Comparison of ENCODE assay signal across 9 cellular contexts in genomic region chr10:74418285-74418872, GRCh38.
DNase-seq lines count a peak whose midpoint lies in the region; ATAC-seq, FAIRE-seq and TF ChIP-seq lines count a peak whose summit lies in the region.
"Had no signal": no experiment of that assay in that cellular context is flagged by ENCODE, and none has a peak within 500 bp of the region (broad histone marks: within the 10 kb centered on the region; RNA-seq: fewer than 3 reads in every experiment).

No MANE protein-coding gene starts in this region.

- H3K36me3 ChIP-seq in A673 (ENCODE audit: insufficient read depth, low read length, poor library complexity, severe bottlenecking) (no peaks in the 10 kb centered on the region), SK-N-MC (ENCODE audit: insufficient read depth, low read length) (no peaks in the 10 kb centered on the region)

- POLR2A ChIA-PET in A673 (lab: Charles Lee; ENCODE audit: low non-redundant PET): interaction anchor here (0.6 to 0.8 kb wide), 3 partner anchors 550 to 1010 kb away, joined by 3 to 4 read pairs (median 3); no protein-coding TSS in a partner anchor
- POLR2A ChIA-PET in naive thymus-derived CD8-positive, alpha-beta T cell (lab: Charles Lee): no interaction called here

- intact Hi-C loops in A673 (cut with micrococcal nuclease; ENCODE audit: unreplicated experiment): loop anchor here (2.0 to 10.0 kb wide), 3 partner anchors 114 to 604 kb away; partner anchors contain the start of gene KAT6B

- H3K4me1 Mint-ChIP-seq in naive thymus-derived CD8-positive, alpha-beta T cell: peaks cover 3 to 9% (median 8%) of the 10 kb centered on the region in 4 donors

- TF ChIP-seq CTCF in A673 (conservative IDR thresholded peaks at IDR 0.05; ENCODE audit: low read depth, low read length): no peak

- H3K27me3 ChIP-seq in A673 (replicated peaks; ENCODE audit: insufficient read depth, low read depth, low read length, poor library complexity): no peaks in the 10 kb centered on the region

- no TSS peak for BruUV-seq in A673 (replicated peaks; lab: Mats Ljungman, UMichigan)

- H3K9me3 ChIP-seq in A673 (ENCODE audit: low read depth, low read length, poor library complexity, severe bottlenecking) (no peaks in the 10 kb centered on the region), SK-N-MC (ENCODE audit: low read depth, low read length) (no peaks in the 10 kb centered on the region)

- H3K27ac ChIP-seq in A673 (ENCODE audit: low read depth, low read length, poor library complexity, severe bottlenecking): peak overlapping the region; percentile 83
- H3K27ac ChIP-seq in SK-N-MC: peak overlapping the region; percentile 75

- peaks cover 0 to 8% (median 4%) of the 10 kb centered on the region in 3 donors for H3K36me3 Mint-ChIP-seq in naive thymus-derived CD8-positive, alpha-beta T cell

- CTCF ChIA-PET in A673 (lab: Charles Lee): no interaction called here

- peaks cover 41% of the 10 kb centered on the region for H3K4me1 ChIP-seq in A673 (ENCODE audit: insufficient read depth, low read length, poor library complexity, severe bottlenecking)

- H3K4me3 ChIP-seq in A673 (ENCODE audit: low read depth, low read length, poor library complexity, severe bottlenecking) (peak overlapping the region; percentile 30), SK-N-MC (peak overlapping the region; percentile 68)

- H3K9me3 Mint-ChIP-seq in naive thymus-derived CD8-positive, alpha-beta T cell: peaks cover 0 to 9% (median 0%) of the 10 kb centered on the region in 9 donors
- H3K9me3 Mint-ChIP-seq: activated T-helper 2 cell treated with anti-CD3 and anti-CD28 coated beads, Interferon-gamma antibody, Interleukin-2, Interleukin-4, amounts not matched to agents 10 μg/mL and 5 μg/mL and 100 μg/mL, durations not matched to agents 14 hours and 24 hours and 36 hours had no signal

- no peaks in the 10 kb centered on the region for H3K27me3 Mint-ChIP-seq in naive thymus-derived CD8-positive, alpha-beta T cell

- DNase-seq in A673 (ENCODE audit: low spot score) (peak; percentile 96), NCI-H1105 treated with DMSO at 0.1 percent for 48 hours (lab: John Stamatoyannopoulos, UW) (peak; percentile 98), SK-N-MC (ENCODE audit: low read depth, low spot score) (peak; percentile 62)
- no peak for DNase-seq in naive thymus-derived CD8-positive, alpha-beta T cell

- no peak for ATAC-seq in GM19328 (IDR thresholded peaks at IDR 0.05; ENCODE audit: unreplicated experiment)
- ATAC-seq in naive thymus-derived CD8-positive, alpha-beta T cell: no peak
- no peak for ATAC-seq in HG03378 (IDR thresholded peaks at IDR 0.05; ENCODE audit: unreplicated experiment)
- ATAC-seq in GM19324 (IDR thresholded peaks at IDR 0.05; ENCODE audit: low FRiP score, unreplicated experiment): no peak

- FAIRE-seq in islet of Langerhans (lab: Jason Lieb, UNC): peak; percentile 100

- H3K4me3 Mint-ChIP-seq in naive thymus-derived CD8-positive, alpha-beta T cell: no peak overlapping the region

- H3K9ac ChIP-seq in SK-N-MC (ENCODE audit: insufficient read length): no peak overlapping the region

- H3K27ac Mint-ChIP-seq in naive thymus-derived CD8-positive, alpha-beta T cell: peak overlapping the region in 2 of 10 donors; percentile 9 to 21
- H3K27ac Mint-ChIP-seq: activated T-helper 2 cell treated with anti-CD3 and anti-CD28 coated beads, Interferon-gamma antibody, Interleukin-2, Interleukin-4, amounts not matched to agents 10 μg/mL and 5 μg/mL and 100 μg/mL, durations not matched to agents 14 hours and 24 hours and 36 hours had no signal

Comparison
In these comparisons a context has a peak if more than half of its experiments do, and no peak if none do; other contexts are left out.
1. DNase-seq: peak in A673 (single experiment), NCI-H1105 treated with DMSO at 0.1 percent for 48 hours (single experiment) and SK-N-MC (single experiment); none in naive thymus-derived CD8-positive, alpha-beta T cell (0 of 10).